8 cellular contexts compared by ENCODE assay signal in the genomic region with DNA sequence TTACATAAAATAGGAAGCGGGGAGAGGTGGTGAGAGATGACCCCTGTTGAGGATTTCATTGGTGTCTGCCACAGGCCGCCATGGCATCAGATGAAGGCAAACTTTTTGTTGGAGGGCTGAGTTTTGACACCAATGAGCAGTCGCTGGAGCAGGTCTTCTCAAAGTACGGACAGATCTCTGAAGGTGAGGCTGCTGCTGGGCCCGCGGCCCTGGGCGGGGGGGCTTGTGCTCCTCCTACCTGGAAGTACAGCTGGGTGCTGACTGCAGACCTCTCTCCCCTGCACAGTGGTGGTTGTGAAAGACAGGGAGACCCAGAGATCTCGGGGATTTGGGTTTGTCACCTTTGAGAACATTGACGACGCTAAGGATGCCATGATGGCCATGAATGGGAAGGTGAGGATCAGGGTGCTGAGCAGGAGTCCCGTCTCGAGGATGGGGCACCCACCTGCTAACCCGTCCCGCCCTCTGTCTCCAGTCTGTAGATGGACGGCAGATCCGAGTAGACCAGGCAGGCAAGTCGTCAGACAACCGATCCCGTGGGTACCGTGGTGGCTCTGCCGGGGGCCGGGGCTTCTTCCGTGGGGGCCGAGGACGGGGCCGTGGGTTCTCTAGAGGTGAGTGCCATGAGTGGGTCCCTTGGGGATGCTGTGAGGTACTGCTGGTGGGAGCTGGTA. TPM values are rescaled to one million over a fixed set of nuclear protein-coding genes. Genes with fewer than 3 reads are reported as not detected.
DNase-seq lines count a peak whose midpoint lies in the region; ATAC-seq and TF ChIP-seq lines count a peak whose summit lies in the region.

No MANE protein-coding gene starts in this region.

- H3K9ac ChIP-seq in SK-N-SH = peak overlapping the region; percentile 91
- H3K9ac ChIP-seq in stomach smooth muscle (ENCODE audit: low read length in 2 of 2) = peak overlapping the region; percentile 55 to 95

- DNase-seq in SK-N-SH (no peak), immature natural killer cell (no peak), SIG-M5 (lab: John Stamatoyannopoulos, UW) (no peak)
- DNase-seq in activated T-helper 1 cell treated with anti-CD3 and anti-CD28 coated beads, Interleukin-12 subunit alpha, Interleukin-12 subunit beta, Interleukin-2, Interleukin-4 antibody, amounts not matched to agents 30 ng/mL and 10 ng/mL and 1 ng/mL, durations not matched to agents 14 hours and 24 hours and 36 hours (ENCODE audit: low spot score) = no peak
- DNase-seq in central memory CD4-positive, alpha-beta T cell = no peak
- DNase-seq in stimulated activated CD8-positive, alpha-beta memory T cell treated with anti-CD3 and anti-CD28 coated beads, Interleukin-4, amount 100 ng/mL, for 48 hours = no peak

- peaks cover 43% of the 10 kb centered on the region for H3K4me1 Mint-ChIP-seq in activated T-helper 1 cell treated with anti-CD3 and anti-CD28 coated beads, Interleukin-12 subunit alpha, Interleukin-12 subunit beta, Interleukin-2, Interleukin-4 antibody, amounts not matched to agents 30 ng/mL and 10 ng/mL and 1 ng/mL, durations not matched to agents 14 hours and 24 hours and 36 hours (ENCODE audit: low read depth)
- peaks cover 62 to 65% of the 10 kb centered on the region in 2 donors for H3K4me1 Mint-ChIP-seq in immature natural killer cell

- no peak for TF ChIP-seq RAD21 in SK-N-SH (IDR thresholded peaks at IDR 0.05; ENCODE audit: low read length)

- H3K27ac ChIP-seq in SK-N-SH (ENCODE audit: low read depth in 2 of 2, low read length in 1 of 2) (peak overlapping the region; percentile 31 to 91), stomach smooth muscle (ENCODE audit: low read length) (peak overlapping the region; percentile 87)

- peak overlapping the region; percentile 91 for H3K4me3 Mint-ChIP-seq in activated T-helper 1 cell treated with anti-CD3 and anti-CD28 coated beads, Interleukin-12 subunit alpha, Interleukin-12 subunit beta, Interleukin-2, Interleukin-4 antibody, amounts not matched to agents 30 ng/mL and 10 ng/mL and 1 ng/mL, durations not matched to agents 14 hours and 24 hours and 36 hours
- H3K4me3 Mint-ChIP-seq in immature natural killer cell = peak overlapping the region; percentile 83 to 89 (median 85)

- TF ChIP-seq EP300 in SK-N-SH (IDR thresholded peaks at IDR 0.05; ENCODE audit: borderline replicate concordance in 1 of 2, low read depth in 1 of 2, low read length in 1 of 2) = no peak

- 78% methylated on average over 19 of the region's 26 CpGs for WGBS in SK-N-SH (ENCODE audit: low lambda C conversion rate)

- H3K4me2 ChIP-seq in SK-N-SH = peak overlapping the region; percentile 98

- peaks cover 36 to 62% of the 10 kb centered on the region in 2 experiments; a peak in 3 of 4 replicates for H3K4me1 ChIP-seq in SK-N-SH (ENCODE audit: control insufficient read depth in 1 of 2, insufficient read depth in 2 of 2, low read depth in 1 of 2, low read length in 1 of 2)
- peaks cover 85% of the 10 kb centered on the region for H3K4me1 ChIP-seq in stomach smooth muscle (ENCODE audit: control insufficient read depth, insufficient read depth, low read length)

- peak overlapping the region; percentile 91 for H3K27ac Mint-ChIP-seq in activated T-helper 1 cell treated with anti-CD3 and anti-CD28 coated beads, Interleukin-12 subunit alpha, Interleukin-12 subunit beta, Interleukin-2, Interleukin-4 antibody, amounts not matched to agents 30 ng/mL and 10 ng/mL and 1 ng/mL, durations not matched to agents 14 hours and 24 hours and 36 hours
- peak overlapping the region; percentile 81 to 95 (median 90) for H3K27ac Mint-ChIP-seq in immature natural killer cell

- no peak overlapping the region for H2AFZ ChIP-seq in SK-N-SH (ENCODE audit: low read depth)

- H3K9me3 ChIP-seq in SK-N-SH (no peaks in the 10 kb centered on the region), stomach smooth muscle (ENCODE audit: control insufficient read depth in 2 of 2, low read length in 2 of 2) (no peaks in the 10 kb centered on the region)

- peaks cover 59% of the 10 kb centered on the region for H3F3A ChIP-seq in SK-N-SH (replicated peaks; ENCODE audit: insufficient read depth)

- no peak for TF ChIP-seq CTCF in SK-N-SH (IDR thresholded peaks at IDR 0.05)

- H3K4me3 ChIP-seq in SK-N-SH (ENCODE audit: low read depth in 2 of 2, low read length in 1 of 2) (peak overlapping the region; percentile 78 to 86), stomach smooth muscle (ENCODE audit: low read length in 2 of 2) (peak overlapping the region; percentile 90 to 99)

- no peaks in the 10 kb centered on the region for H3K9me3 Mint-ChIP-seq in activated T-helper 1 cell treated with anti-CD3 and anti-CD28 coated beads, Interleukin-12 subunit alpha, Interleukin-12 subunit beta, Interleukin-2, Interleukin-4 antibody, amounts not matched to agents 30 ng/mL and 10 ng/mL and 1 ng/mL, durations not matched to agents 14 hours and 24 hours and 36 hours
- no peaks in the 10 kb centered on the region for H3K9me3 Mint-ChIP-seq in immature natural killer cell

- peaks cover 57% of the 10 kb centered on the region for H3K79me2 ChIP-seq in SK-N-SH (ENCODE audit: insufficient read depth)

- CTCF ChIA-PET in SK-N-SH (lab: Yijun Ruan, JAX) = interaction anchor here (1.3 to 5.8 kb wide), 2 partner anchors 27 to 31 kb away, joined by 3 to 62 read pairs; no protein-coding TSS in a partner anchor

- H3K27me3 Mint-ChIP-seq in activated T-helper 1 cell treated with anti-CD3 and anti-CD28 coated beads, Interleukin-12 subunit alpha, Interleukin-12 subunit beta, Interleukin-2, Interleukin-4 antibody, amounts not matched to agents 30 ng/mL and 10 ng/mL and 1 ng/mL, durations not matched to agents 14 hours and 24 hours and 36 hours (ENCODE audit: insufficient read depth) = no peaks in the 10 kb centered on the region
- H3K27me3 Mint-ChIP-seq in immature natural killer cell (ENCODE audit: low read depth in 3 of 3) = peaks cover 32 to 52% (median 42%) of the 10 kb centered on the region in 3 donors

- peaks cover 42% of the 10 kb centered on the region for H3K36me3 Mint-ChIP-seq in activated T-helper 1 cell treated with anti-CD3 and anti-CD28 coated beads, Interleukin-12 subunit alpha, Interleukin-12 subunit beta, Interleukin-2, Interleukin-4 antibody, amounts not matched to agents 30 ng/mL and 10 ng/mL and 1 ng/mL, durations not matched to agents 14 hours and 24 hours and 36 hours (ENCODE audit: low read depth)
- peaks cover 13 to 31% (median 14%) of the 10 kb centered on the region in 3 donors for H3K36me3 Mint-ChIP-seq in immature natural killer cell

- no peaks in the 10 kb centered on the region for H3K9me2 ChIP-seq in SK-N-SH

- H4K20me1 ChIP-seq in SK-N-SH (ENCODE audit: insufficient read depth) = peaks cover 53% of the 10 kb centered on the region

- ATAC-seq in SK-N-SH treated with all-trans-retinoic acid at 6 μM for 48 hours = no peak

- H3K36me3 ChIP-seq in SK-N-SH (replicated peaks in 1 of 2; ENCODE audit: control insufficient read depth in 1 of 2, insufficient read depth in 2 of 2, low read length in 1 of 2) (peaks cover 45 to 50% of the 10 kb centered on the region in 2 experiments), stomach smooth muscle (ENCODE audit: control insufficient read depth in 2 of 2, insufficient read depth in 2 of 2, low read length in 2 of 2) (peaks cover 34 to 35% of the 10 kb centered on the region in 2 donors)

- POLR2A ChIA-PET in SK-N-SH (lab: Yijun Ruan, JAX) = no interaction called here

- no peaks in the 10 kb centered on the region for H3K27me3 ChIP-seq in SK-N-SH (ENCODE audit: insufficient read depth)
- no peaks in the 10 kb centered on the region for H3K27me3 ChIP-seq in stomach smooth muscle (ENCODE audit: control insufficient read depth in 1 of 2, insufficient read depth in 2 of 2, low read length in 2 of 2)

- intact Hi-C loops in activated T-helper 1 cell treated with anti-CD3 and anti-CD28 coated beads, Interleukin-12 subunit alpha, Interleukin-12 subunit beta, Interleukin-2, Interleukin-4 antibody, amounts not matched to agents 30 ng/mL and 10 ng/mL and 1 ng/mL, durations not matched to agents 14 hours and 24 hours and 36 hours (cut with micrococcal nuclease) = no loop called here

RNA-seq across cellular contexts. Expression of gene CIRBP, which starts 1.9 kb away (rescaled TPM):
- polyA plus RNA-seq in SK-N-SH (2012; rRNA removed) = 762 and 857 TPM in 2 replicates
- 628 and 677 TPM in 2 replicates for polyA plus RNA-seq in SK-N-SH (2012; cell fraction: cytosol; rRNA removed)
- 2,521 and 3,638 TPM in 2 replicates for polyA plus RNA-seq in SK-N-SH (2012; cell fraction: nucleus; rRNA removed)
- total RNA-seq in activated T-helper 1 cell treated with anti-CD3 and anti-CD28 coated beads, Interleukin-12 subunit alpha, Interleukin-12 subunit beta, Interleukin-2, Interleukin-4 antibody, amounts not matched to agents 30 ng/mL and 10 ng/mL and 1 ng/mL, durations not matched to agents 14 hours and 24 hours and 36 hours = 245 and 256 TPM in 2 replicates
- polyA plus RNA-seq in immature natural killer cell = 100 to 1,000 TPM; 146 to 246 (median 197) TPM

RNA-seq across cellular contexts. Expression of gene FAM174C, which starts 4.3 kb away (rescaled TPM):
- polyA plus RNA-seq in SK-N-SH (2012; rRNA removed) = 53.5 and 78.0 TPM in 2 replicates
- 35.5 and 51.2 TPM in 2 replicates for polyA plus RNA-seq in SK-N-SH (2012; cell fraction: cytosol; rRNA removed)
- 76.2 and 162 TPM in 2 replicates for polyA plus RNA-seq in SK-N-SH (2012; cell fraction: nucleus; rRNA removed)
- 119 and 128 TPM in 2 replicates for total RNA-seq in activated T-helper 1 cell treated with anti-CD3 and anti-CD28 coated beads, Interleukin-12 subunit alpha, Interleukin-12 subunit beta, Interleukin-2, Interleukin-4 antibody, amounts not matched to agents 30 ng/mL and 10 ng/mL and 1 ng/mL, durations not matched to agents 14 hours and 24 hours and 36 hours
- 10 to 100 TPM; 50.5 to 98.4 (median 86.9) TPM for polyA plus RNA-seq in immature natural killer cell

RNA-seq across cellular contexts. Expression of gene EFNA2, which starts 14.7 kb away (rescaled TPM):
- polyA plus RNA-seq in SK-N-SH (2012; rRNA removed) = 0.67 and 1.1 TPM in 2 replicates
- 0.39 and 0.63 TPM in 2 replicates for polyA plus RNA-seq in SK-N-SH (2012; cell fraction: cytosol; rRNA removed)
- 0.33 and 0.44 TPM in 2 replicates for polyA plus RNA-seq in SK-N-SH (2012; cell fraction: nucleus; rRNA removed)
- total RNA-seq in activated T-helper 1 cell treated with anti-CD3 and anti-CD28 coated beads, Interleukin-12 subunit alpha, Interleukin-12 subunit beta, Interleukin-2, Interleukin-4 antibody, amounts not matched to agents 30 ng/mL and 10 ng/mL and 1 ng/mL, durations not matched to agents 14 hours and 24 hours and 36 hours = not detected in 2 replicates
- polyA plus RNA-seq in immature natural killer cell = not detected

RNA-seq across cellular contexts. Expression of gene MIDN, which starts 22.6 kb away (rescaled TPM):
- 8.2 and 13.9 TPM in 2 replicates for polyA plus RNA-seq in SK-N-SH (2012; rRNA removed)
- 6.8 and 9.9 TPM in 2 replicates for polyA plus RNA-seq in SK-N-SH (2012; cell fraction: cytosol; rRNA removed)
- 53.9 and 79.1 TPM in 2 replicates for polyA plus RNA-seq in SK-N-SH (2012; cell fraction: nucleus; rRNA removed)
- total RNA-seq in activated T-helper 1 cell treated with anti-CD3 and anti-CD28 coated beads, Interleukin-12 subunit alpha, Interleukin-12 subunit beta, Interleukin-2, Interleukin-4 antibody, amounts not matched to agents 30 ng/mL and 10 ng/mL and 1 ng/mL, durations not matched to agents 14 hours and 24 hours and 36 hours = 87.6 and 91.6 TPM in 2 replicates
- polyA plus RNA-seq in immature natural killer cell = 10 to 100 TPM in 2 of 3 donors, 1 to 10 TPM in 1; 4.9 to 16.0 (median 10.8) TPM

RNA-seq across cellular contexts. Expression of gene ATP5F1D, which starts 29.4 kb away (rescaled TPM):
- polyA plus RNA-seq in SK-N-SH (2012; rRNA removed) (133 and 226 TPM in 2 replicates), immature natural killer cell (100 to 1,000 TPM; 145 to 310 (median 303) TPM)
- 114 and 155 TPM in 2 replicates for polyA plus RNA-seq in SK-N-SH (2012; cell fraction: cytosol; rRNA removed)
- polyA plus RNA-seq in SK-N-SH (2012; cell fraction: nucleus; rRNA removed) = 81.6 and 162 TPM in 2 replicates
- total RNA-seq in activated T-helper 1 cell treated with anti-CD3 and anti-CD28 coated beads, Interleukin-12 subunit alpha, Interleukin-12 subunit beta, Interleukin-2, Interleukin-4 antibody, amounts not matched to agents 30 ng/mL and 10 ng/mL and 1 ng/mL, durations not matched to agents 14 hours and 24 hours and 36 hours = 234 and 239 TPM in 2 replicates
